18 cellular contexts compared by ENCODE assay signal in the genomic region with DNA sequence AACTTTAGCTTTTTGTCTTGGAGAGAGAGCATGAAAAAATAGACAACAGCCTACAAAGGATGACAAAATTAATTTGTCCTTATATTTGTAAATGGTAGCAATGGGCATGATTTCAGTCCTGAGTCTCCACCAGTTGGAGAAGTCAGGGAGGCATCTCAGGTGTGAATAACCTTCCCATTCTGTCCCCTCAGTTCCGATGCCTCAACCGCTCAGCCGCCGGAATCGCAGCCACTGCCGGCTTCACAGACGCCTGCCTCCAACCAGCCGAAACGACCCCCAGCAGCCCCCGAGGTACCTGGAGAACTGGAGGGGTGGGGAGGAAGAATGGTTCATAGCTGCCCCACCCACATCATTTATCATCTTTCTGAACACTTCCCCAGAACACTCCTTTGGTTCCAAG. TPM values are rescaled to one million over a fixed set of nuclear protein-coding genes. Genes with fewer than 3 reads are reported as not detected.
"Had no signal": no experiment of that assay in that cellular context is flagged by ENCODE, and none has a peak within 500 bp of the region (broad histone marks: within the 10 kb centered on the region; RNA-seq: fewer than 3 reads in every experiment).

No MANE protein-coding gene starts in this region.

- H3K4me3 Mint-ChIP-seq: activated CD4-positive, alpha-beta T cell treated with anti-CD3 and anti-CD28 coated beads for 36 hours; activated CD8-positive, alpha-beta memory T cell treated with anti-CD3 and anti-CD28 coated beads, Interleukin-2, amount 10 ng/mL, durations not matched to agents 7 days and 5 days; central memory CD8-positive, alpha-beta T cell; stimulated activated memory B cell treated with anti-CD40 and anti-IgM and Interleukin-4, amounts not matched to agents 10 μg/mL and 1 μg/mL and 100 μg/mL, for 72 hours had no signal

- H3K27me3 Mint-ChIP-seq: activated CD4-positive, alpha-beta T cell treated with anti-CD3 and anti-CD28 coated beads for 36 hours; activated CD8-positive, alpha-beta memory T cell treated with anti-CD3 and anti-CD28 coated beads, Interleukin-2, amount 10 ng/mL, durations not matched to agents 7 days and 5 days; central memory CD8-positive, alpha-beta T cell; stimulated activated memory B cell treated with anti-CD40 and anti-IgM and Interleukin-4, amounts not matched to agents 10 μg/mL and 1 μg/mL and 100 μg/mL, for 72 hours had no signal

- DNase-seq: activated CD4-positive, alpha-beta T cell treated with anti-CD3 and anti-CD28 coated beads for 36 hours; activated CD4-positive, alpha-beta T cell treated with anti-CD3 and anti-CD28 coated beads, Interleukin-2, amount 50 U/mL, for 48 hours; activated CD8-positive, alpha-beta memory T cell treated with anti-CD3 and anti-CD28 coated beads, Interleukin-2, amount 10 ng/mL, durations not matched to agents 7 days and 5 days; activated effector memory CD4-positive, alpha-beta T cell treated with Interleukin-2 at 50 U/mL for 16 hours; activated T-cell treated with anti-CD3 and anti-CD28 coated beads, Interleukin-2, amount 50 U/mL, for 1 hour; aorta; erythroblast; foreskin melanocyte; kidney; left lung; mammary epithelial cell; stimulated activated CD4-positive, alpha-beta T cell treated with anti-CD3 and anti-CD28 coated beads, Interleukin-4, amount 100 ng/mL, for 24 hours; T-helper 2 cell; upper lobe of right lung; WERI-Rb-1 had no signal

- H3K9me3 Mint-ChIP-seq: central memory CD8-positive, alpha-beta T cell; stimulated activated memory B cell treated with anti-CD40 and anti-IgM and Interleukin-4, amounts not matched to agents 10 μg/mL and 1 μg/mL and 100 μg/mL, for 72 hours had no signal

- ATAC-seq: activated CD4-positive, alpha-beta T cell treated with anti-CD3 and anti-CD28 coated beads for 36 hours; activated CD8-positive, alpha-beta memory T cell treated with anti-CD3 and anti-CD28 coated beads, Interleukin-2, amount 10 ng/mL, durations not matched to agents 7 days and 5 days; left lung; sciatic nerve; stimulated activated memory B cell treated with anti-CD40 and anti-IgM and Interleukin-4, amounts not matched to agents 10 μg/mL and 1 μg/mL and 100 μg/mL, for 72 hours; upper lobe of right lung had no signal

- H3K27ac Mint-ChIP-seq: activated CD8-positive, alpha-beta memory T cell treated with anti-CD3 and anti-CD28 coated beads, Interleukin-2, amount 10 ng/mL, durations not matched to agents 7 days and 5 days; stimulated activated memory B cell treated with anti-CD40 and anti-IgM and Interleukin-4, amounts not matched to agents 10 μg/mL and 1 μg/mL and 100 μg/mL, for 72 hours had no signal

RNA-seq across cellular contexts. Expression of a gene that starts 9.0 kb away (rescaled TPM):
- total RNA-seq: mammary epithelial cell had no signal

RNA-seq across cellular contexts. Expression of a gene that starts 31.3 kb away (rescaled TPM):
- total RNA-seq: aorta, mammary epithelial cell had no signal
